ENCODE assay signal across 9 cellular contexts in the genomic region with DNA sequence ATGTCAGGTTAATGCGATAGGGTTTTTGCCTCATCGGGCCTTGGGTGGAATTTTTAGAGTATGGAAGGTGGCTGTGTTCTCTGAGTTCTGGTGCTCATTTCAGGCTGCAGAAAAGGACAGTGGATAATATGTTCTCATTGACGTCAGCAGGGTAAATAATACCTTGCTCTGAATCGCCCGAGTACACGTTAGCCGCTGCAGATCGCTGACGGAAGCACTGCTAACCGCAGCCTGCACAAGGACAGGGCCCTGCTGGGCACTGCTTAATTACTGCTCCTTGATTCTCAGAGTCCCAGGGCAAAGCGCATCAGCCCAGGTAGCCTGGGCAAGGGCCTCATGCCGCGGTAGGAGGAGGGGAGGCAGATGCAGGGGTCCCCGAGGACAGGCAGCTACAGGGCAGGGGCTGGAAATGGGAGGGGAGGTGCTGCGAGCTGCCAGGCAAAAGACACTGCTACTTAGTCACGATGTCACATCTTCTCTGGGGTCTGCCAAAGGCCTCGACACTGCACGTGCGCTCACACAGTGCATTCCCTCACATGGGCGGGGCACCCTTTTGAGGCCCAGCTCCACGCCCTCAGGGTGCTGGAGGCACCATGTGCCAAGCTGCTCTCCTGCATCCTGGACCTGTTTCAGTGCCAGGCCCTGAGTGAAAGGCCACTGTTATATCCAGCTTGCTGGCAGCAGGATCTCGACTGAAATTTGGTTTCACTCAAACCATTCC. TPM values are rescaled to one million over a fixed set of nuclear protein-coding genes. Genes with fewer than 3 reads are reported as not detected.
DNase-seq lines count a peak whose midpoint lies in the region; ATAC-seq and TF ChIP-seq lines count a peak whose summit lies in the region.
"Had no signal": no experiment of that assay in that cellular context is flagged by ENCODE, and none has a peak within 500 bp of the region (broad histone marks: within the 10 kb centered on the region; RNA-seq: fewer than 3 reads in every experiment).

No MANE protein-coding gene starts in this region.

- BruUV-seq in OCI-LY7 (replicated peaks; lab: Mats Ljungman, UMichigan), result no TSS peak

- POLR2A ChIA-PET in OCI-LY7 (lab: Charles Lee), result interaction anchor here (0.6 kb wide), 1 partner anchor 12 kb away, joined by 3 read pairs; no protein-coding TSS in a partner anchor

- intact Hi-C loops in OCI-LY7 (cut with micrococcal nuclease; ENCODE audit: unreplicated experiment), result no loop called here

- H3K4me3 ChIP-seq in NT2/D1 (ENCODE audit: insufficient read length, low read depth) (no peak overlapping the region), OCI-LY7 (ENCODE audit: low read depth, low read length, poor library complexity, severe bottlenecking) (no peak overlapping the region)

- no peak overlapping the region for H2AFZ ChIP-seq in OCI-LY7 (ENCODE audit: low read length)

- H3K9me3 ChIP-seq in NT2/D1 (ENCODE audit: insufficient read depth, low read length), result no peaks in the 10 kb centered on the region
- no peaks in the 10 kb centered on the region for H3K9me3 ChIP-seq in OCI-LY7 (ENCODE audit: low read length)

- H3K27me3 ChIP-seq in NT2/D1 (ENCODE audit: insufficient read depth, insufficient read length), result no peaks in the 10 kb centered on the region

- CTCF ChIA-PET in OCI-LY7 (lab: Charles Lee; ENCODE audit: unreplicated experiment), result no interaction called here

- peak overlapping the region; percentile 18 for H3K9ac ChIP-seq in NT2/D1 (ENCODE audit: insufficient read length, low read depth)

- no peaks in the 10 kb centered on the region for H4K20me1 ChIP-seq in OCI-LY7 (ENCODE audit: insufficient read depth, low read length)

- no peaks in the 10 kb centered on the region for H3K9me2 ChIP-seq in OCI-LY7 (ENCODE audit: insufficient read depth, low read length)

- H3K4me2 ChIP-seq in OCI-LY7 (ENCODE audit: low read length), result no peak overlapping the region

- ATAC-seq in GM19467 (IDR thresholded peaks at IDR 0.05; ENCODE audit: unreplicated experiment), result no peak
- no peak for ATAC-seq in GM18498 (IDR thresholded peaks at IDR 0.05; ENCODE audit: unreplicated experiment)
- no peak for ATAC-seq in HG02571 (IDR thresholded peaks at IDR 0.05; ENCODE audit: unreplicated experiment)

- peaks cover 14% of the 10 kb centered on the region for H3K36me3 ChIP-seq in NT2/D1 (ENCODE audit: insufficient read depth, insufficient read length, low read length)
- H3K36me3 ChIP-seq in OCI-LY7 (ENCODE audit: insufficient read depth, low read length), result peaks cover 13% of the 10 kb centered on the region

- H3K79me2 ChIP-seq in OCI-LY7 (ENCODE audit: insufficient read depth, low read depth, low read length), result no peaks in the 10 kb centered on the region

- H3K27ac ChIP-seq in OCI-LY7 (ENCODE audit: low read depth, low read length, poor library complexity, severe bottlenecking), result no peak overlapping the region

- no peak for TF ChIP-seq CTCF in OCI-LY7 (conservative IDR thresholded peaks at IDR 0.05; ENCODE audit: low read length)

- DNase-seq in GM03348 (ENCODE audit: low spot score) (peak; percentile 27), NT2/D1 (ENCODE audit: low read depth, low spot score) (no peak), foreskin melanocyte (peak; percentile 28), renal cortical epithelial cell (ENCODE audit: low read depth) (peak; percentile 80), OCI-LY7 (ENCODE audit: low spot score) (no peak)
- DNase-seq: occipital lobe had no signal

- H3K4me1 ChIP-seq in NT2/D1 (ENCODE audit: insufficient read depth, insufficient read length) (peaks cover 13% of the 10 kb centered on the region), OCI-LY7 (ENCODE audit: insufficient read depth, low read length, poor library complexity, severe bottlenecking) (no peaks in the 10 kb centered on the region)

RNA-seq across cellular contexts. Expression of a gene that starts 35.2 kb away (rescaled TPM):
- total RNA-seq in renal cortical epithelial cell (64.3 and 93.9 TPM in 2 replicates), OCI-LY7 (2022) (81.5 and 84.2 TPM in 2 replicates)
- 30.2 and 50.6 TPM in 2 replicates for total RNA-seq in OCI-LY7 (2014; rRNA removed; shearing (Covaris generic))

Comparison
In these comparisons a context has a peak if more than half of its experiments do, and no peak if none do; other contexts are left out.
1. DNase-seq: peak in GM03348 (single experiment), foreskin melanocyte (single experiment) and renal cortical epithelial cell (single experiment); none in NT2/D1 (single experiment) and OCI-LY7 (single experiment).